In the genomic region with DNA sequence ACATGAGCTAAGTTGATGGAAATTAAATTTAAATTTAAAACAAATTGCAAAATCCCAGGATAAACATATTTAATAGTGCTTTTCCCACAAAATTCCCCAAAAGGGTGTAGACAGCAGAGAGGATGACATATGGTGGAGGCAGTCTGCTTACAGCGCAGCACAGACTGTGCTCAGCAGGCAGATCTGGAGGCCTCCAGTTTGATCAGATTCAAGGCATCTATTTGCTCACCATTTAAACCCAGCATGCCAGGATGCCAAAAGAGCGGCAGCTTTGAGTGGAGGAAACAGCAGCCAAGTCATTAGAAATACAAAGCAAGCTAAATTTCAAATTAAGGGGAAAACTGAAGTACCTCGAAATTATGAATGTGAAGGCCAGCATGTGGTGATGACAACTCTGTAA, we compare ENCODE assay signal across 18 cellular contexts.
A peak's percentile ranks its signal among the peaks of the same experiment; 100 is the strongest.
DNase-seq lines count a peak whose midpoint lies in the region; ATAC-seq, FAIRE-seq and TF ChIP-seq lines count a peak whose summit lies in the region.
"Had no signal": no experiment of that assay in that cellular context is flagged by ENCODE, and none has a peak within 500 bp of the region (broad histone marks: within the 10 kb centered on the region; RNA-seq: fewer than 3 reads in every experiment).

No MANE protein-coding gene starts in this region.

- no peak for ATAC-seq in natural killer cell treated with Interleukin-12 subunit alpha and Interleukin-12 subunit beta and Interleukin-15 and Interleukin-18, amount 100 ng/mL, for 72 hours

- peak overlapping the region; percentile 8 for H3K27ac ChIP-seq in endodermal cell (ENCODE audit: low read depth, low read length)
- H3K27ac ChIP-seq: BLaER1, SJSA1 had no signal

- H3K4me1 Mint-ChIP-seq in endodermal cell = peaks cover 20% of the 10 kb centered on the region
- H3K4me1 Mint-ChIP-seq in natural killer cell treated with Interleukin-12 subunit alpha and Interleukin-12 subunit beta and Interleukin-15 and Interleukin-18, amount 100 ng/mL, for 72 hours (ENCODE audit: low read depth in 2 of 2) = no peaks in the 10 kb centered on the region
- H3K4me1 Mint-ChIP-seq: CD4-positive, alpha-beta memory T cell had no signal

- no peak overlapping the region for H3K27ac Mint-ChIP-seq in endodermal cell
- H3K27ac Mint-ChIP-seq in natural killer cell treated with Interleukin-12 subunit alpha and Interleukin-12 subunit beta and Interleukin-15 and Interleukin-18, amount 100 ng/mL, for 72 hours = no peak overlapping the region
- H3K27ac Mint-ChIP-seq: CD4-positive, alpha-beta memory T cell had no signal

- peaks cover 32% of the 10 kb centered on the region for H3K36me3 Mint-ChIP-seq in endodermal cell (ENCODE audit: low read depth)
- H3K36me3 Mint-ChIP-seq in natural killer cell treated with Interleukin-12 subunit alpha and Interleukin-12 subunit beta and Interleukin-15 and Interleukin-18, amount 100 ng/mL, for 72 hours = no peaks in the 10 kb centered on the region
- H3K36me3 Mint-ChIP-seq: CD4-positive, alpha-beta memory T cell had no signal

- no peak for TF ChIP-seq CTCF in endodermal cell (conservative IDR thresholded peaks at IDR 0.05)

- no peak for FAIRE-seq in GM12892 (lab: Jason Lieb, UNC)
- FAIRE-seq: GM19239, RCC 7860 had no signal

- in situ Hi-C loops in G401 (cut with HindIII; ENCODE audit: low sequenced_read_pairs) = no loop called here

- peaks cover 46% of the 10 kb centered on the region for H3K36me3 ChIP-seq in endodermal cell (ENCODE audit: control insufficient read depth, insufficient read depth, low read length)
- H3K36me3 ChIP-seq: BLaER1, HAP-1, SJSA1 had no signal

- no peak overlapping the region for H3K9ac ChIP-seq in endodermal cell (ENCODE audit: extremely low read depth, low read length, poor library complexity, severe bottlenecking)
- H3K9ac ChIP-seq: BLaER1 had no signal

- H3K4me3 ChIP-seq in endodermal cell (ENCODE audit: low read length) = no peak overlapping the region
- H3K4me3 ChIP-seq: BLaER1, HAP-1, SJSA1 had no signal

- no peak for TF ChIP-seq POLR2A in GM12892 (IDR thresholded peaks at IDR 0.05; ENCODE audit: low read depth, low read length)

- DNase-seq in DMS 273 (lab: John Stamatoyannopoulos, UW; ENCODE audit: unreplicated experiment) = peak; percentile 78
- peak; percentile 98 for DNase-seq in G401 (ENCODE audit: low spot score)
- peak; percentile 88 for DNase-seq in NCI-H446 treated with DMSO at 0.1 percent for 48 hours (lab: John Stamatoyannopoulos, UW)
- DNase-seq in endodermal cell = no peak
- no peak for DNase-seq in activated CD8-positive, alpha-beta memory T cell treated with anti-CD3 and anti-CD28 coated beads, Interleukin-2, amount 50 U/mL, for 48 hours
- DNase-seq in NOMO-1 treated with dmso at 0.1 percent for 144 hours (lab: John Stamatoyannopoulos, UW; ENCODE audit: unreplicated experiment) = no peak
- DNase-seq in natural killer cell treated with Interleukin-12 subunit alpha and Interleukin-12 subunit beta and Interleukin-15 and Interleukin-18, amount 100 ng/mL, for 72 hours (ENCODE audit: low spot score) = no peak
- no peak for DNase-seq in GM12892 (ENCODE audit: insufficient read length)
- DNase-seq: CD4-positive, alpha-beta memory T cell; GF-D8; Kasumi-1; NCI-H1930; OCI-M1 had no signal

- H3K4me1 ChIP-seq in endodermal cell (ENCODE audit: control insufficient read depth, insufficient read depth, low read length) = peaks cover 4% of the 10 kb centered on the region
- H3K4me1 ChIP-seq: BLaER1, HAP-1, SJSA1 had no signal

- WGBS in endodermal cell (ENCODE audit: insufficient coverage in 1 of 2, insufficient read length in 1 of 2), 2 experiments = 40 to 80% methylated on average over 1 to 3 of the region's 3 CpGs

- H3K4me3 Mint-ChIP-seq in endodermal cell = no peak overlapping the region
- H3K4me3 Mint-ChIP-seq in natural killer cell treated with Interleukin-12 subunit alpha and Interleukin-12 subunit beta and Interleukin-15 and Interleukin-18, amount 100 ng/mL, for 72 hours = no peak overlapping the region
- H3K4me3 Mint-ChIP-seq: CD4-positive, alpha-beta memory T cell had no signal

- no peaks in the 10 kb centered on the region for H3K27me3 Mint-ChIP-seq in endodermal cell (ENCODE audit: insufficient read depth)
- H3K27me3 Mint-ChIP-seq in natural killer cell treated with Interleukin-12 subunit alpha and Interleukin-12 subunit beta and Interleukin-15 and Interleukin-18, amount 100 ng/mL, for 72 hours = no peaks in the 10 kb centered on the region
- H3K27me3 Mint-ChIP-seq: CD4-positive, alpha-beta memory T cell had no signal

- H3K9me3 Mint-ChIP-seq in endodermal cell = peaks cover 4% of the 10 kb centered on the region
- peaks cover 2% of the 10 kb centered on the region for H3K9me3 Mint-ChIP-seq in natural killer cell treated with Interleukin-12 subunit alpha and Interleukin-12 subunit beta and Interleukin-15 and Interleukin-18, amount 100 ng/mL, for 72 hours

- peaks cover 16% of the 10 kb centered on the region for H3K9me3 ChIP-seq in endodermal cell (ENCODE audit: control insufficient read depth, low read length)
- H3K9me3 ChIP-seq: HAP-1, SJSA1 had no signal

- H3K27me3 ChIP-seq in endodermal cell (ENCODE audit: control insufficient read depth, insufficient read depth, low read length, poor library complexity, severe bottlenecking) = no peaks in the 10 kb centered on the region
- H3K27me3 ChIP-seq: BLaER1, SJSA1 had no signal

Comparison
In these comparisons a context has a peak if more than half of its experiments do, and no peak if none do; other contexts are left out.
1. DNase-seq: peak in DMS 273 (single experiment), G401 (single experiment) and NCI-H446 treated with DMSO at 0.1 percent for 48 hours (single experiment); none in endodermal cell (single experiment), activated CD8-positive, alpha-beta memory T cell treated with anti-CD3 and anti-CD28 coated beads, Interleukin-2, amount 50 U/mL, for 48 hours (single experiment), NOMO-1 treated with dmso at 0.1 percent for 144 hours (single experiment), natural killer cell treated with Interleukin-12 subunit alpha and Interleukin-12 subunit beta and Interleukin-15 and Interleukin-18, amount 100 ng/mL, for 72 hours (single experiment) and GM12892 (single experiment).